Comparison of ENCODE assay signal across 15 cellular contexts in genomic region chr10:2122431-2123124, GRCh38.
"Had no signal": no experiment of that assay in that cellular context is flagged by ENCODE, and none has a peak within 500 bp of the region (broad histone marks: within the 10 kb centered on the region; RNA-seq: fewer than 3 reads in every experiment).

No MANE protein-coding gene starts in this region.

- H3K36me3 ChIP-seq: ascending aorta, upper lobe of right lung had no signal

- H3K9me3 ChIP-seq: ascending aorta, psoas muscle, testis, upper lobe of right lung had no signal

- DNase-seq: activated CD4-positive, alpha-beta T cell treated with anti-CD3 and anti-CD28 coated beads for 36 hours; activated CD8-positive, alpha-beta T cell treated with anti-CD3 and anti-CD28 coated beads, Interleukin-2, amount 10 ng/mL, durations not matched to agents 7 days and 5 days; activated naive CD4-positive, alpha-beta T cell treated with Interleukin-2 at 50 U/mL for 16 hours; activated naive CD8-positive, alpha-beta T cell treated with anti-CD3 and anti-CD28 coated beads, Interleukin-2, amount 50 U/mL, for 24 hours; cortex of kidney; effector CD8-positive, alpha-beta T cell; immature natural killer cell; psoas muscle; stimulated activated CD4-positive, alpha-beta T cell treated with anti-CD3 and anti-CD28 coated beads, Interleukin-15, amount 100 ng/mL, for 24 hours; stimulated activated CD4-positive, alpha-beta T cell treated with anti-CD3 and anti-CD28 coated beads, Interleukin-4, amount 100 ng/mL, for 24 hours; T-helper 9 cell; testis; upper lobe of right lung had no signal

- H3K27me3 ChIP-seq: ascending aorta, testis, upper lobe of right lung had no signal

- H3K27ac ChIP-seq: ascending aorta, psoas muscle, testis, upper lobe of right lung, VCaP had no signal

- H3K4me1 ChIP-seq: ascending aorta, psoas muscle, testis, upper lobe of right lung had no signal

- H3K4me3 ChIP-seq: ascending aorta, psoas muscle, testis, upper lobe of right lung had no signal

- ATAC-seq: activated CD4-positive, alpha-beta T cell treated with anti-CD3 and anti-CD28 coated beads for 36 hours; activated CD8-positive, alpha-beta T cell treated with anti-CD3 and anti-CD28 coated beads, Interleukin-2, amount 10 ng/mL, durations not matched to agents 7 days and 5 days; activated naive CD8-positive, alpha-beta T cell treated with anti-CD3 and anti-CD28 coated beads, Interleukin-2, amount 50 U/mL, for 24 hours; psoas muscle; upper lobe of right lung had no signal
